Comparison of ENCODE assay signal across 8 cellular contexts in the genomic region with DNA sequence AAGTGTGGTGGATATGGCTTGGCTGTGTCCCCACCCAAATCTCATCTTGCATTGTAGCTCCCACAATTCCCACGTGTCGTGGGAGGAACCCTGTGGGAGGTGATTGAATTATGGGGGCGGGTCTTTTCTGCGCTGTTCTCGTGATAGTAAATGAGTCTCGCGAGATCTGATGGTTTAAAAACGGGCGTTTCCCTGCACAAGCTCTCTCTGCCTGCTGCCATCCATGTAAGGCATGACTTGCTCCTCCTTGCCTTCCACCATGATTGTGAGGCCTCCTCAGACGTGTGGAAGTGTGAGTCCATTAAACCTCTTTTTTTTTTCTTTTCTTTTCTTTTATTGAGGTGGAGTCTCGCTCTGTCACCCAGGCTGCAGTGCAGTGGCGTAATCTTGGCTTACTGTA. TPM values are rescaled to one million over a fixed set of nuclear protein-coding genes. Genes with fewer than 3 reads are reported as not detected.
"Had no signal": no experiment of that assay in that cellular context is flagged by ENCODE, and none has a peak within 500 bp of the region (broad histone marks: within the 10 kb centered on the region; RNA-seq: fewer than 3 reads in every experiment).

No MANE protein-coding gene starts in this region.

RNA-seq across cellular contexts. Expression of gene ONECUT3, which starts 57.8 kb away (rescaled TPM):
- total RNA-seq: OCI-LY7, PC-9, Right ventricle myocardium superior, RPMI7951, SJCRH30, SJSA1, SK-MEL-5 had no signal
- polyA plus RNA-seq: SK-N-SH had no signal
